In genomic region chr10:29203432-29203831, GRCh38 we compare ENCODE assay signal across 19 cellular contexts.
A peak's percentile ranks its signal among the peaks of the same experiment; 100 is the strongest.
DNase-seq lines count a peak whose midpoint lies in the region; ATAC-seq and TF ChIP-seq lines count a peak whose summit lies in the region.
"Had no signal": no experiment of that assay in that cellular context is flagged by ENCODE, and none has a peak within 500 bp of the region (broad histone marks: within the 10 kb centered on the region; RNA-seq: fewer than 3 reads in every experiment).

No MANE protein-coding gene starts in this region.

- H3K9me3 Mint-ChIP-seq in Caco-2 (ENCODE audit: unreplicated experiment) = no peaks in the 10 kb centered on the region

- H3K27ac Mint-ChIP-seq in Caco-2 (ENCODE audit: unreplicated experiment) = peak overlapping the region; percentile 54
- H3K27ac Mint-ChIP-seq: CD14-positive monocyte had no signal

- POLR2A ChIA-PET in Caco-2 (lab: Charles Lee) = no interaction called here

- intact Hi-C loops in Caco-2 (cut with micrococcal nuclease; ENCODE audit: unreplicated experiment) = no loop called here

- H3K27ac ChIP-seq in HUES6 (ENCODE audit: low read depth, low read length) (peak overlapping the region; percentile 35; the same call in 1 of the 2 replicates), mesendoderm (ENCODE audit: low read depth, low read length) (no peak overlapping the region), parathyroid adenoma (peak overlapping the region; percentile 59)
- H3K27ac ChIP-seq: SK-N-MC had no signal

- no peaks in the 10 kb centered on the region for H3K27me3 ChIP-seq in Caco-2 (replicated peaks; ENCODE audit: control insufficient read depth, insufficient read depth, low read length)
- no peaks in the 10 kb centered on the region for H3K27me3 ChIP-seq in HUES6 (ENCODE audit: control insufficient read depth, insufficient read depth, low read length)
- H3K27me3 ChIP-seq in mesendoderm (ENCODE audit: insufficient read depth, low read length, poor library complexity) = no peaks in the 10 kb centered on the region
- no peaks in the 10 kb centered on the region for H3K27me3 ChIP-seq in parathyroid adenoma (ENCODE audit: control insufficient read depth, insufficient read depth, low read length)

- H4K8ac ChIP-seq in mesendoderm (ENCODE audit: low read depth, low read length) = no peak overlapping the region

- H3K36me3 ChIP-seq in Caco-2 (ENCODE audit: control insufficient read depth, insufficient read depth, low read length) = no peaks in the 10 kb centered on the region
- H3K36me3 ChIP-seq in HUES6 (ENCODE audit: control insufficient read depth, insufficient read depth, low read length) = no peaks in the 10 kb centered on the region
- no peaks in the 10 kb centered on the region for H3K36me3 ChIP-seq in mesendoderm (ENCODE audit: control insufficient read depth, insufficient read depth, low read length)
- no peaks in the 10 kb centered on the region for H3K36me3 ChIP-seq in parathyroid adenoma (ENCODE audit: control insufficient read depth, insufficient read depth, low read length)

- H2BK15ac ChIP-seq in mesendoderm (replicated peaks; ENCODE audit: low read depth) = no peak overlapping the region

- H3K18ac ChIP-seq in mesendoderm (ENCODE audit: low read length) = peak overlapping the region; percentile 56

- ATAC-seq in activated CD4-positive, CD25-positive, alpha-beta regulatory T cell treated with anti-CD3 and anti-CD28 coated beads, Interleukin-2, amount 50 U/mL, for 24 hours = no peak

- TF ChIP-seq CTCF in Caco-2 (IDR thresholded peaks at IDR 0.05; ENCODE audit: insufficient read depth in 1 of 2, low read depth in 1 of 2, low read length in 1 of 2, severe bottlenecking in 1 of 2, unreplicated experiment in 1 of 2) (no peak), parathyroid adenoma (IDR thresholded peaks at IDR 0.05) (no peak)

- H3K9ac ChIP-seq in HUES6 (ENCODE audit: low read length) = peak overlapping the region; percentile 44
- no peak overlapping the region for H3K9ac ChIP-seq in mesendoderm (ENCODE audit: low read length)
- no peak overlapping the region for H3K9ac ChIP-seq in parathyroid adenoma

- H3K79me1 ChIP-seq in mesendoderm (ENCODE audit: low read length) = no peaks in the 10 kb centered on the region

- DNase-seq in Caco-2 (no peak), mesendoderm (no peak), AML-193 (lab: John Stamatoyannopoulos, UW) (no peak), NCI-H748 treated with DMSO at 0.1 percent for 48 hours (lab: John Stamatoyannopoulos, UW) (no peak)
- DNase-seq: ACHN, DMS 273 treated with DMSO at 0.1 percent for 48 hours, KBM-7, NCI-H1105 treated with DMSO at 0.1 percent for 48 hours, NCI-H1694, NCI-H2081 treated with DMSO at 0.1 percent for 48 hours, NCI-H510A treated with DMSO at 0.1 percent for 48 hours, NCI-H82, OCI-M1, SHP77 had no signal

- H2BK5ac ChIP-seq in mesendoderm (ENCODE audit: low read length) = no peak overlapping the region

- peak overlapping the region; percentile 63 for H3K4ac ChIP-seq in mesendoderm (ENCODE audit: low read depth, low read length)

- no peaks in the 10 kb centered on the region for H3K9me3 ChIP-seq in Caco-2
- H3K9me3 ChIP-seq in HUES6 (ENCODE audit: control insufficient read depth, insufficient read depth, low read depth, low read length) = peaks cover 6% of the 10 kb centered on the region; the same call in 1 of the 2 replicates
- H3K9me3 ChIP-seq in parathyroid adenoma (ENCODE audit: control insufficient read depth, low read length) = no peaks in the 10 kb centered on the region

- H3K79me2 ChIP-seq in mesendoderm (ENCODE audit: control insufficient read depth, insufficient read depth, low read length) = no peaks in the 10 kb centered on the region
- no peaks in the 10 kb centered on the region for H3K79me2 ChIP-seq in parathyroid adenoma

- no TSS peak for BruUV-seq in Caco-2 (replicated peaks; lab: Mats Ljungman, UMichigan)

- H3K4me2 ChIP-seq in mesendoderm (ENCODE audit: low read length) (no peak overlapping the region), parathyroid adenoma (ENCODE audit: low read length) (no peak overlapping the region)

- no peak overlapping the region for H2BK120ac ChIP-seq in mesendoderm (ENCODE audit: low read depth, low read length)

- H3K4me3 ChIP-seq in Caco-2 (ENCODE audit: low read depth, low read length) (no peak overlapping the region), HUES6 (ENCODE audit: low read depth, low read length) (no peak overlapping the region), mesendoderm (ENCODE audit: low read length) (no peak overlapping the region), parathyroid adenoma (ENCODE audit: low read depth, low read length) (no peak overlapping the region)

- no peak overlapping the region for H2AK5ac ChIP-seq in mesendoderm (ENCODE audit: low read length)

- peaks cover 16% of the 10 kb centered on the region for H3K4me1 Mint-ChIP-seq in Caco-2 (ENCODE audit: low read depth, unreplicated experiment)
- H3K4me1 Mint-ChIP-seq: CD14-positive monocyte had no signal

- H3K27me3 Mint-ChIP-seq in Caco-2 (ENCODE audit: insufficient read depth, unreplicated experiment) = no peaks in the 10 kb centered on the region

- H4K5ac ChIP-seq in mesendoderm (ENCODE audit: low read length) = no peak overlapping the region

- H3K23ac ChIP-seq in mesendoderm (ENCODE audit: low read length) = no peak overlapping the region

- H3K4me1 ChIP-seq in Caco-2 = peaks cover 14% of the 10 kb centered on the region
- peaks cover 32% of the 10 kb centered on the region for H3K4me1 ChIP-seq in HUES6 (ENCODE audit: control insufficient read depth, insufficient read depth, low read length)
- H3K4me1 ChIP-seq in mesendoderm (ENCODE audit: control insufficient read depth, low read depth, low read length) = peaks cover 10% of the 10 kb centered on the region
- H3K4me1 ChIP-seq in parathyroid adenoma = peaks cover 10% of the 10 kb centered on the region

- H3K56ac ChIP-seq in mesendoderm (ENCODE audit: low read length) = peak overlapping the region; percentile 46

- no CpG with 5 or more reads among the region's 3 CpGs for WGBS in mesendoderm (ENCODE audit: extremely low coverage, insufficient coverage, low lambda C conversion rate)

- H2AFZ ChIP-seq in parathyroid adenoma = peak overlapping the region; percentile 23

- H3K36me3 Mint-ChIP-seq in Caco-2 (ENCODE audit: insufficient read depth, unreplicated experiment) = no peaks in the 10 kb centered on the region
- H3K36me3 Mint-ChIP-seq: CD14-positive monocyte had no signal

- H3K4me3 Mint-ChIP-seq in Caco-2 (ENCODE audit: unreplicated experiment) = no peak overlapping the region
- H3K4me3 Mint-ChIP-seq: CD14-positive monocyte had no signal

- CTCF ChIA-PET in Caco-2 (lab: Charles Lee) = interaction anchor here (1.0 kb wide), 1 partner anchor 189 kb away, joined by 4 read pairs; no protein-coding TSS in a partner anchor
